In the genomic region with DNA sequence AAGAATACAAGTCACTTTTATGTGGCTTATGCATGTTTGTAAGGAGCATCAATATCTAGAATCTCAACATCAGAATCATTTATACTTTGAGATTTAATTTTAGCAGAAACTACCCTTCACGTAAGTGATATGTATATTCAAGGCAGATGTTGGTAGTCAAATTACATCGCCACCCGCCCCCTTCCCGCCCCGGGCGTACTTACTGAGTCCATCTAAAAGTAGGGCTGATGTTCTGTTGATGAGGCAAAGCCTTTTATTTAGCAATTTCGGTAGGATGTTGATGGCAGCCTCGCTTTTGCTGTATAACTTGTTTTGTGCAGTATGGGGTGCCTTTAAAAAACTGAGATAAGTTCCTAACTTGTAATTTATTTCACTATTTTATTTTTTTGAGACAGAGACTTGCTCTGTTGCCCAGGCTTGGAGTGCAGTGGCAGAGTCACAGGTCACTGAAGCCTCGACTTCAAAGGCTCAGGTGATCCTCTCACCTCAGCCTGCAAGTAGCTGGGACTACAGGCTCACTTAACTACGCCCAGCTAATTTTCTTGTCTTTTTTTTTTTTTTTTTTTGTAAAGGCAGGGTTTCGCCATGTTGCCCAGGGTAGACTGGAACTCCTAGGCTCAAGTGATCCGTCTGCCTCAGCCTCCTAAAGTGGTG, we compare ENCODE assay signal across 23 cellular contexts. TPM values are rescaled to one million over a fixed set of nuclear protein-coding genes. Genes with fewer than 3 reads are reported as not detected.
A peak's percentile ranks its signal among the peaks of the same experiment; 100 is the strongest.
DNase-seq lines count a peak whose midpoint lies in the region; ATAC-seq and TF ChIP-seq lines count a peak whose summit lies in the region.
"Had no signal": no experiment of that assay in that cellular context is flagged by ENCODE, and none has a peak within 500 bp of the region (broad histone marks: within the 10 kb centered on the region; RNA-seq: fewer than 3 reads in every experiment).

No MANE protein-coding gene starts in this region.

- H3K9me3 Mint-ChIP-seq in GM23338 (no peaks in the 10 kb centered on the region), endodermal cell (no peaks in the 10 kb centered on the region)
- H3K9me3 Mint-ChIP-seq: CD4-positive, alpha-beta T cell; IgD-negative memory B cell had no signal

- TF ChIP-seq POLR2A in GM18505 (IDR thresholded peaks at IDR 0.05; ENCODE audit: borderline replicate concordance, extremely low read depth, insufficient read depth, insufficient read length), result no peak

- H3K36me3 Mint-ChIP-seq in GM23338 (ENCODE audit: low read depth) (peaks cover 21% of the 10 kb centered on the region), endodermal cell (ENCODE audit: low read depth) (peaks cover 41% of the 10 kb centered on the region)

- H2BK120ac ChIP-seq in mesendoderm (ENCODE audit: low read depth, low read length), result no peak overlapping the region

- H3K4me3 ChIP-seq in GM23338 (no peak overlapping the region), endodermal cell (ENCODE audit: low read length) (no peak overlapping the region), mesendoderm (ENCODE audit: low read length) (no peak overlapping the region), smooth muscle cell (no peak overlapping the region), brain microvascular endothelial cell (ENCODE audit: low read depth, low read length) (no peak overlapping the region)
- H3K4me3 ChIP-seq: BLaER1 treated with 17β-estradiol and CSF1 and Interleukin-3, amounts not matched to agents 10 nM and 100 nM; GM23248 had no signal

- H3K56ac ChIP-seq in mesendoderm (ENCODE audit: low read length), result no peak overlapping the region

- no peaks in the 10 kb centered on the region for H3K36me3 ChIP-seq in GM23338 (ENCODE audit: insufficient read depth)
- peaks cover 39% of the 10 kb centered on the region for H3K36me3 ChIP-seq in endodermal cell (ENCODE audit: control insufficient read depth, insufficient read depth, low read length)
- no peaks in the 10 kb centered on the region for H3K36me3 ChIP-seq in mesendoderm (ENCODE audit: control insufficient read depth, insufficient read depth, low read length)
- no peaks in the 10 kb centered on the region for H3K36me3 ChIP-seq in smooth muscle cell (ENCODE audit: low read depth)
- H3K36me3 ChIP-seq in brain microvascular endothelial cell (replicated peaks), result no peaks in the 10 kb centered on the region

- peak overlapping the region; percentile 39 for H3K18ac ChIP-seq in mesendoderm (ENCODE audit: low read length)

- ATAC-seq in GM23338 (peak; percentile 66), GM18505 (IDR thresholded peaks at IDR 0.05; ENCODE audit: unreplicated experiment) (no peak), SK-N-SH treated with all-trans-retinoic acid at 6 μM for 48 hours (no peak)

- H3K9ac ChIP-seq in endodermal cell (ENCODE audit: extremely low read depth, low read length, poor library complexity, severe bottlenecking) (no peak overlapping the region), mesendoderm (ENCODE audit: low read length) (no peak overlapping the region), smooth muscle cell (ENCODE audit: low read depth) (no peak overlapping the region)
- H3K9ac ChIP-seq: BLaER1 treated with 17β-estradiol and CSF1 and Interleukin-3, amounts not matched to agents 10 nM and 100 nM; GM23248; KMS-11 had no signal

- H3K4me1 ChIP-seq in GM23338 (ENCODE audit: insufficient read depth), result peaks cover 65% of the 10 kb centered on the region
- H3K4me1 ChIP-seq in endodermal cell (ENCODE audit: control insufficient read depth, insufficient read depth, low read length), result peaks cover 4% of the 10 kb centered on the region
- peaks cover 8% of the 10 kb centered on the region for H3K4me1 ChIP-seq in mesendoderm (ENCODE audit: control insufficient read depth, low read depth, low read length)
- H3K4me1 ChIP-seq in smooth muscle cell (ENCODE audit: low read depth), result peaks cover 38% of the 10 kb centered on the region

- H2BK5ac ChIP-seq in mesendoderm (ENCODE audit: low read length), result no peak overlapping the region

- H3K27ac ChIP-seq in GM23338 (ENCODE audit: low read depth) (no peak overlapping the region), endodermal cell (ENCODE audit: low read depth, low read length) (no peak overlapping the region), mesendoderm (ENCODE audit: low read depth, low read length) (no peak overlapping the region), smooth muscle cell (ENCODE audit: low read depth) (no peak overlapping the region), brain microvascular endothelial cell (no peak overlapping the region)
- H3K27ac ChIP-seq: BLaER1 treated with 17β-estradiol and CSF1 and Interleukin-3, amounts not matched to agents 10 nM and 100 nM; KMS-11 had no signal

- no peak overlapping the region for H3K4me3 Mint-ChIP-seq in GM23338
- H3K4me3 Mint-ChIP-seq in endodermal cell, result no peak overlapping the region
- H3K4me3 Mint-ChIP-seq: CD4-positive, alpha-beta T cell; IgD-negative memory B cell had no signal

- H4K5ac ChIP-seq in mesendoderm (ENCODE audit: low read length), result no peak overlapping the region

- DNase-seq in GM23338 (ENCODE audit: low spot score), result peak; percentile 49
- peak; percentile 58 for DNase-seq in NCI-H510A (lab: John Stamatoyannopoulos, UW)
- DNase-seq in endodermal cell, result peak; percentile 54
- no peak for DNase-seq in mesendoderm
- DNase-seq in smooth muscle cell (lab: John Stamatoyannopoulos, UW; ENCODE audit: unreplicated experiment), result no peak
- no peak for DNase-seq in brain microvascular endothelial cell
- DNase-seq: AML-193; CD4-positive, alpha-beta T cell; COR-L47; DMS79 treated with DMSO at 0.1 percent for 48 hours; GM23248; HCEC 1CT; MM.1S; NCI-H2029; NCI-H2171; NCI-H226; NCI-H524; NCI-H774 had no signal

- no peak overlapping the region for H2AK5ac ChIP-seq in mesendoderm (ENCODE audit: low read length)

- H3K4me2 ChIP-seq in GM23338, result peak overlapping the region; percentile 54
- no peak overlapping the region for H3K4me2 ChIP-seq in mesendoderm (ENCODE audit: low read length)
- H3K4me2 ChIP-seq in smooth muscle cell, result no peak overlapping the region
- H3K4me2 ChIP-seq: BLaER1 treated with 17β-estradiol and CSF1 and Interleukin-3, amounts not matched to agents 10 nM and 100 nM; KMS-11 had no signal

- TF ChIP-seq CTCF in GM23338 (conservative IDR thresholded peaks at IDR 0.05; ENCODE audit: low read depth in 2 of 2), result no peak
- TF ChIP-seq CTCF in endodermal cell (conservative IDR thresholded peaks at IDR 0.05), result no peak
- TF ChIP-seq CTCF in smooth muscle cell (IDR thresholded peaks at IDR 0.05; ENCODE audit: borderline replicate concordance, insufficient read depth, poor library complexity, severe bottlenecking), result no peak
- TF ChIP-seq CTCF in brain microvascular endothelial cell (IDR thresholded peaks at IDR 0.05; ENCODE audit: low read depth, low read length, missing control alignments), result no peak

- peaks cover 12% of the 10 kb centered on the region for H3K79me1 ChIP-seq in mesendoderm (ENCODE audit: low read length)

- 91 to 93% methylated on average over 2 to 12 of the region's 12 CpGs for WGBS in endodermal cell (ENCODE audit: insufficient coverage in 1 of 2, insufficient read length in 1 of 2), 2 experiments
- WGBS in mesendoderm (ENCODE audit: extremely low coverage, insufficient coverage, low lambda C conversion rate), result no CpG with 5 or more reads among the region's 12 CpGs
- WGBS in smooth muscle cell (ENCODE audit: low lambda C conversion rate), result 78% methylated on average over 12 of the region's 12 CpGs

- H3K27me3 Mint-ChIP-seq in GM23338 (ENCODE audit: insufficient read depth, low read depth, poor library complexity), result no peaks in the 10 kb centered on the region
- no peaks in the 10 kb centered on the region for H3K27me3 Mint-ChIP-seq in endodermal cell (ENCODE audit: insufficient read depth)
- H3K27me3 Mint-ChIP-seq: CD4-positive, alpha-beta T cell; IgD-negative memory B cell had no signal

- H3F3A ChIP-seq in GM23338 (replicated peaks; ENCODE audit: low read depth) (no peaks in the 10 kb centered on the region), smooth muscle cell (ENCODE audit: low read depth) (peaks cover 3% of the 10 kb centered on the region)

- no peaks in the 10 kb centered on the region for H3K27me3 ChIP-seq in GM23338 (ENCODE audit: insufficient read depth)
- no peaks in the 10 kb centered on the region for H3K27me3 ChIP-seq in endodermal cell (ENCODE audit: control insufficient read depth, insufficient read depth, low read length, poor library complexity, severe bottlenecking)
- H3K27me3 ChIP-seq in mesendoderm (ENCODE audit: insufficient read depth, low read length, poor library complexity), result no peaks in the 10 kb centered on the region
- H3K27me3 ChIP-seq in smooth muscle cell (ENCODE audit: low read depth), result no peaks in the 10 kb centered on the region
- H3K27me3 ChIP-seq in brain microvascular endothelial cell (replicated peaks), result no peaks in the 10 kb centered on the region
- H3K27me3 ChIP-seq: BLaER1 treated with 17β-estradiol and CSF1 and Interleukin-3, amounts not matched to agents 10 nM and 100 nM had no signal

- H2AFZ ChIP-seq in GM23338, result no peak overlapping the region
- no peak overlapping the region for H2AFZ ChIP-seq in smooth muscle cell (ENCODE audit: low read depth)
- H2AFZ ChIP-seq: GM23248 had no signal

- no peak overlapping the region for H4K8ac ChIP-seq in mesendoderm (ENCODE audit: low read depth, low read length)

- no peaks in the 10 kb centered on the region for H3K9me2 ChIP-seq in GM23338 (ENCODE audit: insufficient read depth)

- H3K27ac Mint-ChIP-seq in GM23338, result no peak overlapping the region
- H3K27ac Mint-ChIP-seq in endodermal cell, result no peak overlapping the region
- H3K27ac Mint-ChIP-seq: CD4-positive, alpha-beta T cell; IgD-negative memory B cell had no signal

- peaks cover 45% of the 10 kb centered on the region for H3K4me1 Mint-ChIP-seq in GM23338
- peaks cover 46% of the 10 kb centered on the region for H3K4me1 Mint-ChIP-seq in endodermal cell

- H2BK15ac ChIP-seq in mesendoderm (replicated peaks; ENCODE audit: low read depth), result no peak overlapping the region

- H4K20me1 ChIP-seq in GM23338 (replicated peaks; ENCODE audit: insufficient read depth) (no peaks in the 10 kb centered on the region), smooth muscle cell (ENCODE audit: low read depth) (peaks cover 71% of the 10 kb centered on the region)

- no peak overlapping the region for H3K4ac ChIP-seq in mesendoderm (ENCODE audit: low read depth, low read length)

- peaks cover 85% of the 10 kb centered on the region for H3K79me2 ChIP-seq in GM23338 (replicated peaks; ENCODE audit: insufficient read depth)
- H3K79me2 ChIP-seq in mesendoderm (ENCODE audit: control insufficient read depth, insufficient read depth, low read length), result peaks cover 30% of the 10 kb centered on the region
- peaks cover 89% of the 10 kb centered on the region for H3K79me2 ChIP-seq in smooth muscle cell (ENCODE audit: low read depth)

- peak overlapping the region; percentile 29 for H3K23ac ChIP-seq in mesendoderm (ENCODE audit: low read length)

- in situ Hi-C loops in brain microvascular endothelial cell (cut with HindIII; ENCODE audit: low pct_ligation_motif_present, low sequenced_read_pairs), result no loop called here

- no peaks in the 10 kb centered on the region for H3K9me3 ChIP-seq in endodermal cell (ENCODE audit: control insufficient read depth, low read length)
- H3K9me3 ChIP-seq in smooth muscle cell (replicated peaks; ENCODE audit: low read depth), result no peaks in the 10 kb centered on the region

RNA-seq across cellular contexts. Expression of a gene that starts 30.8 kb away (rescaled TPM):
- total RNA-seq in GM23338 (2014; rRNA removed; shearing (Covaris generic)), result 110 and 124 TPM in 2 replicates
- polyA plus RNA-seq in GM23338 (2016; fragmentation: Nextera tagmentation; extraction: Ambion mirVana), result 473 and 607 TPM in 2 replicates
- 100 to 1,000 TPM; 215 to 239 TPM for total RNA-seq in endodermal cell
- polyA plus RNA-seq in endodermal cell (2013, experiment 1 of 2), result 109 TPM
- polyA plus RNA-seq in endodermal cell (2013, experiment 2 of 2), result 125 TPM
- polyA plus RNA-seq in mesendoderm (2013, experiment 1 of 2), result 177 TPM
- 176 TPM for polyA plus RNA-seq in mesendoderm (2013, experiment 2 of 2)
- total RNA-seq in smooth muscle cell, result 117 and 119 TPM in 2 replicates
- 84.8 and 148 TPM in 2 replicates for polyA plus RNA-seq in smooth muscle cell

Comparison
In these comparisons a context has a peak if more than half of its experiments do, and no peak if none do; other contexts are left out.
1. DNase-seq: peak in GM23338 (single experiment), NCI-H510A (single experiment) and endodermal cell (single experiment); none in mesendoderm (single experiment), smooth muscle cell (single experiment) and brain microvascular endothelial cell (single experiment).